ENCODE assay signal across 14 cellular contexts in the genomic region with DNA sequence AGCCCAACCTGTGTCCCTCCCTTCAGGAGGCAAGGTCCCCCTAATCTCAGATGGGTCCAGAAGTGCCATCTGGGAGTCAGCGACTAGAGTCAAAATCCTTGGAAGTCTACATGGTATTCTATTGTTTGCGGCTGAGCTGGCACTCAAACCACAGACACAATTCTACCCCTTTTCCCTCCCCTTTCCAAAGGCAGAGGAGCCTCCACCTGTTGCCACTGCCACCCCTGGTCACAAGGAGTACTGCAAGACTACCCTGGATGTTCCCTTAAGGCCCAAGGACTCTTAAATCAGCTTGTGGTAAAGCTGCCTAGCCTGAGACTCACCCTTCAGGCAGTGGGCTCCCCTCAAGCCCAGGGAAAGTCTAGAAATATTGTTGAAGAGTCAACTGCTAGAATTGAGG. TPM values are rescaled to one million over a fixed set of nuclear protein-coding genes. Genes with fewer than 3 reads are reported as not detected.
A peak's percentile ranks its signal among the peaks of the same experiment; 100 is the strongest.
DNase-seq lines count a peak whose midpoint lies in the region; ATAC-seq and TF ChIP-seq lines count a peak whose summit lies in the region.
"Had no signal": no experiment of that assay in that cellular context is flagged by ENCODE, and none has a peak within 500 bp of the region (broad histone marks: within the 10 kb centered on the region; RNA-seq: fewer than 3 reads in every experiment).

No MANE protein-coding gene starts in this region.

- no peak overlapping the region for H3K27ac Mint-ChIP-seq in T-helper 17 cell
- H3K27ac Mint-ChIP-seq: activated T-cell treated with anti-CD3 and anti-CD28 coated beads, Interleukin-2, amount 50 U/mL, for 72 hours; stimulated activated naive B cell treated with anti-CD40 and anti-IgM and Interleukin-4, amounts not matched to agents 10 μg/mL and 1 μg/mL and 100 μg/mL, for 72 hours had no signal

- no peaks in the 10 kb centered on the region for H3K27me3 ChIP-seq in brain microvascular endothelial cell (replicated peaks)
- H3K27me3 ChIP-seq: dorsolateral prefrontal cortex had no signal

- no peaks in the 10 kb centered on the region for H3K36me3 ChIP-seq in brain microvascular endothelial cell (replicated peaks)

- no peak overlapping the region for H3K4me3 ChIP-seq in brain microvascular endothelial cell (ENCODE audit: low read depth, low read length)
- H3K4me3 ChIP-seq: dorsolateral prefrontal cortex had no signal

- in situ Hi-C loops in brain microvascular endothelial cell (cut with HindIII; ENCODE audit: low pct_ligation_motif_present, low sequenced_read_pairs): no loop called here

- DNase-seq in D341Med (ENCODE audit: low spot score) (peak; percentile 24), brain microvascular endothelial cell (no peak), DMS114 treated with DMSO at 0.1 percent for 48 hours (lab: John Stamatoyannopoulos, UW; ENCODE audit: unreplicated experiment) (no peak), DMS153 treated with DMSO at 0.1 percent for 48 hours (lab: John Stamatoyannopoulos, UW; ENCODE audit: unreplicated experiment) (no peak), T-helper 17 cell (no peak)
- DNase-seq: dorsolateral prefrontal cortex; kidney glomerular epithelial cell; NCI-H146; stimulated activated naive B cell treated with anti-CD40 and anti-IgM and Interleukin-4, amounts not matched to agents 10 μg/mL and 1 μg/mL and 100 μg/mL, for 72 hours had no signal

- no peaks in the 10 kb centered on the region for H3K9me3 ChIP-seq in T-helper 17 cell (ENCODE audit: control insufficient read depth, low read length, poor library complexity, severe bottlenecking)

- peaks cover 9% of the 10 kb centered on the region for H3K27me3 Mint-ChIP-seq in T-helper 17 cell
- H3K27me3 Mint-ChIP-seq: stimulated activated naive B cell treated with anti-CD40 and anti-IgM and Interleukin-4, amounts not matched to agents 10 μg/mL and 1 μg/mL and 100 μg/mL, for 72 hours had no signal

- no peaks in the 10 kb centered on the region for H3K4me1 Mint-ChIP-seq in T-helper 17 cell
- H3K4me1 Mint-ChIP-seq: stimulated activated naive B cell treated with anti-CD40 and anti-IgM and Interleukin-4, amounts not matched to agents 10 μg/mL and 1 μg/mL and 100 μg/mL, for 72 hours had no signal

- H3K36me3 Mint-ChIP-seq in T-helper 17 cell (ENCODE audit: low read depth): no peaks in the 10 kb centered on the region
- H3K36me3 Mint-ChIP-seq: stimulated activated naive B cell treated with anti-CD40 and anti-IgM and Interleukin-4, amounts not matched to agents 10 μg/mL and 1 μg/mL and 100 μg/mL, for 72 hours had no signal

- TF ChIP-seq CTCF in brain microvascular endothelial cell (IDR thresholded peaks at IDR 0.05; ENCODE audit: low read depth, low read length, missing control alignments): peak; percentile 24

- H3K27ac ChIP-seq in brain microvascular endothelial cell: no peak overlapping the region
- H3K27ac ChIP-seq: dorsolateral prefrontal cortex had no signal

- ATAC-seq in GM19351 (IDR thresholded peaks at IDR 0.05; ENCODE audit: unreplicated experiment): peak; percentile 84
- peak; percentile 70 for ATAC-seq in HG03469 (IDR thresholded peaks at IDR 0.05; ENCODE audit: unreplicated experiment)
- ATAC-seq in HG03342 (IDR thresholded peaks at IDR 0.05; ENCODE audit: unreplicated experiment): no peak
- ATAC-seq in T-helper 17 cell: no peak
- ATAC-seq: activated T-cell treated with anti-CD3 and anti-CD28 coated beads, Interleukin-2, amount 50 U/mL, for 72 hours; stimulated activated naive B cell treated with anti-CD40 and anti-IgM and Interleukin-4, amounts not matched to agents 10 μg/mL and 1 μg/mL and 100 μg/mL, for 72 hours had no signal

- H3K4me3 Mint-ChIP-seq in T-helper 17 cell: no peak overlapping the region
- H3K4me3 Mint-ChIP-seq: activated T-cell treated with anti-CD3 and anti-CD28 coated beads, Interleukin-2, amount 50 U/mL, for 72 hours; stimulated activated naive B cell treated with anti-CD40 and anti-IgM and Interleukin-4, amounts not matched to agents 10 μg/mL and 1 μg/mL and 100 μg/mL, for 72 hours had no signal

RNA-seq across cellular contexts. Expression of a gene that starts 4.3 kb away (rescaled TPM):
- total RNA-seq in T-helper 17 cell: not detected
- total RNA-seq: activated T-cell treated with anti-CD3 and anti-CD28 coated beads, Interleukin-2, amount 50 U/mL, for 72 hours; dorsolateral prefrontal cortex; H4 had no signal

RNA-seq across cellular contexts. Expression of a gene that starts 22.6 kb away (rescaled TPM):
- total RNA-seq in T-helper 17 cell: not detected
- total RNA-seq: activated T-cell treated with anti-CD3 and anti-CD28 coated beads, Interleukin-2, amount 50 U/mL, for 72 hours; dorsolateral prefrontal cortex; H4 had no signal

Comparison
In these comparisons a context has a peak if more than half of its experiments do, and no peak if none do; other contexts are left out.
1. ATAC-seq: peak in GM19351 (single experiment) and HG03469 (single experiment); none in HG03342 (single experiment) and T-helper 17 cell (single experiment).